Comparison of ENCODE assay signal across 14 cellular contexts in genomic region chr3:33001889-33002288, GRCh38. TPM values are rescaled to one million over a fixed set of nuclear protein-coding genes. Genes with fewer than 3 reads are reported as not detected.
DNase-seq lines count a peak whose midpoint lies in the region; ATAC-seq lines count a peak whose summit lies in the region.
"Had no signal": no experiment of that assay in that cellular context is flagged by ENCODE, and none has a peak within 500 bp of the region (broad histone marks: within the 10 kb centered on the region; RNA-seq: fewer than 3 reads in every experiment).

No MANE protein-coding gene starts in this region.

- DNase-seq in LHCN-M2 (ENCODE audit: low read depth) (peak; percentile 47), iris pigment epithelial cell (ENCODE audit: low read depth) (peak; percentile 36), putamen (ENCODE audit: low spot score) (no peak)
- no peak for DNase-seq in central memory CD4-positive, alpha-beta T cell
- DNase-seq: activated CD8-positive, alpha-beta memory T cell treated with anti-CD3 and anti-CD28 coated beads, Interleukin-2, amount 50 U/mL, for 48 hours; HCEC 1CT; naive thymus-derived CD4-positive, alpha-beta T cell; NCI-H1694 had no signal

- ATAC-seq in GM18508 (IDR thresholded peaks at IDR 0.05; ENCODE audit: insufficient read depth, unreplicated experiment) (peak; percentile 74), GM21390 (IDR thresholded peaks at IDR 0.05; ENCODE audit: unreplicated experiment) (peak; percentile 69), HG03135 (IDR thresholded peaks at IDR 0.05; ENCODE audit: unreplicated experiment) (no peak), HG03439 (IDR thresholded peaks at IDR 0.05; ENCODE audit: unreplicated experiment) (no peak)
- ATAC-seq: naive thymus-derived CD4-positive, alpha-beta T cell had no signal

RNA-seq across cellular contexts. Expression of gene CCR4, which starts 50.4 kb away (rescaled TPM):
- total RNA-seq in LHCN-M2 (2014; rRNA removed), result not detected in 2 replicates
- polyA plus RNA-seq in LHCN-M2 (2012), result not detected
- total RNA-seq: HT-29, smooth muscle cell had no signal
- polyA plus RNA-seq: smooth muscle cell had no signal

Comparison
In these comparisons a context has a peak if more than half of its experiments do, and no peak if none do; other contexts are left out.
1. ATAC-seq: peak in GM18508 (single experiment) and GM21390 (single experiment); none in HG03135 (single experiment) and HG03439 (single experiment).
2. DNase-seq: peak in LHCN-M2 (single experiment) and iris pigment epithelial cell (single experiment); none in central memory CD4-positive, alpha-beta T cell (single experiment) and putamen (single experiment).